In genomic region chr3:43838009-43838758, GRCh38 we compare ENCODE assay signal across 24 cellular contexts.
DNase-seq lines count a peak whose midpoint lies in the region; ATAC-seq, FAIRE-seq and TF ChIP-seq lines count a peak whose summit lies in the region.
"Had no signal": no experiment of that assay in that cellular context is flagged by ENCODE, and none has a peak within 500 bp of the region (broad histone marks: within the 10 kb centered on the region; RNA-seq: fewer than 3 reads in every experiment).

No MANE protein-coding gene starts in this region.

- peaks cover 4% of the 10 kb centered on the region for H3K9me3 ChIP-seq in HepG2 (ENCODE audit: low read length)
- H3K9me3 ChIP-seq in right lobe of liver, result no peaks in the 10 kb centered on the region
- H3K9me3 ChIP-seq in K562 (replicated peaks; ENCODE audit: control insufficient read depth, insufficient read depth, low read depth, low read length), result peaks cover 4% of the 10 kb centered on the region; the same call in 1 of the 2 replicates
- H3K9me3 ChIP-seq: BE2C had no signal

- no peaks in the 10 kb centered on the region for H4K20me1 ChIP-seq in HepG2 (ENCODE audit: insufficient read depth, low read length)
- H4K20me1 ChIP-seq in K562 (replicated peaks; ENCODE audit: control insufficient read depth, insufficient read depth, low read length), result no peaks in the 10 kb centered on the region
- H4K20me1 ChIP-seq: BLaER1 treated with 17β-estradiol and CSF1 and Interleukin-3, amounts not matched to agents 10 nM and 100 nM had no signal

- intact Hi-C loops in HepG2 (cut with micrococcal nuclease; ENCODE audit: unreplicated experiment), result no loop called here
- intact Hi-C loops in right lobe of liver (cut with DNase I), result no loop called here
- intact Hi-C loops in K562 (cut with micrococcal nuclease), result no loop called here

- H2AFZ ChIP-seq in HepG2 (ENCODE audit: low read length) (no peak overlapping the region), K562 (ENCODE audit: low read depth, low read length) (no peak overlapping the region)

- TF ChIP-seq EP300 in HepG2 (IDR thresholded peaks at IDR 0.05; ENCODE audit: low read depth in 2 of 2, low read length in 2 of 2), result no peak
- no peak for TF ChIP-seq EP300 in HepG2 (CRISPR knock-in tag; IDR thresholded peaks at IDR 0.05; ENCODE audit: borderline replicate concordance)
- no peak for TF ChIP-seq EP300 in K562 (IDR thresholded peaks at IDR 0.05; ENCODE audit: low read length)

- H3K4me1 ChIP-seq in HepG2 (ENCODE audit: insufficient read depth, low read length), result no peaks in the 10 kb centered on the region
- H3K4me1 ChIP-seq in right lobe of liver, result no peaks in the 10 kb centered on the region
- no peaks in the 10 kb centered on the region for H3K4me1 ChIP-seq in K562 (replicated peaks in 1 of 2; ENCODE audit: control insufficient read depth in 2 of 2, insufficient read depth in 2 of 2, low read length in 2 of 2)
- H3K4me1 ChIP-seq: A549, BE2C, HAP-1 had no signal

- POLR2A ChIA-PET in HepG2 (lab: Yijun Ruan, JAX), result no interaction called here
- POLR2A ChIA-PET in K562 (lab: Yijun Ruan, JAX), result interaction anchor here (1.5 kb wide), 1 partner anchor 11 kb away, joined by 4 read pairs; no protein-coding TSS in a partner anchor

- H3K79me2 ChIP-seq in HepG2 (ENCODE audit: insufficient read depth, low read length) (no peaks in the 10 kb centered on the region), K562 (ENCODE audit: control insufficient read depth, insufficient read depth, low read length) (no peaks in the 10 kb centered on the region)

- CTCF ChIA-PET in HepG2 (lab: Yijun Ruan, JAX; ENCODE audit: low intra/inter-chr PET ratio, low total read pairs) (no interaction called here), K562 (lab: Yijun Ruan, JAX; ENCODE audit: low intra/inter-chr PET ratio) (no interaction called here)

- no peaks in the 10 kb centered on the region for H3K36me3 ChIP-seq in HepG2 (replicated peaks in 1 of 2; ENCODE audit: control insufficient read depth in 1 of 2, insufficient read depth in 2 of 2, low read length in 2 of 2)
- H3K36me3 ChIP-seq in right lobe of liver, result no peaks in the 10 kb centered on the region
- no peaks in the 10 kb centered on the region for H3K36me3 ChIP-seq in K562 (ENCODE audit: control insufficient read depth, insufficient read depth, low read length)
- H3K36me3 ChIP-seq: BE2C; BLaER1 treated with 17β-estradiol and CSF1 and Interleukin-3, amounts not matched to agents 10 nM and 100 nM; HAP-1 had no signal

- DNase-seq in HepG2 (ENCODE audit: low spot score), result no peak
- DNase-seq in right lobe of liver, result no peak
- DNase-seq in Kasumi-1 (lab: John Stamatoyannopoulos, UW), result peak; percentile 2 to 21
- DNase-seq in K562 (ENCODE audit: extremely low read depth in 1 of 4, low spot score in 3 of 4), result no peak
- no peak for DNase-seq in middle frontal gyrus (ENCODE audit: extremely low spot score, low spot score)
- DNase-seq: 8988T; ACHN; AML-193; BE2C; CD4-positive, alpha-beta T cell; CD8-positive, alpha-beta memory T cell; DMS 273 treated with DMSO at 0.1 percent for 48 hours; DMS79; EL; GF-D8; GOT3 had no signal

- in situ Hi-C loops in HepG2 (cut with HindIII; ENCODE audit: extremely low pct_ligation_motif_present, low pct_unique_long_range_greater_than_20kb) (no loop called here), K562 (cut with MboI) (no loop called here)

- TF ChIP-seq CTCF in HepG2 (CRISPR knock-in tag; IDR thresholded peaks at IDR 0.05), result no peak
- TF ChIP-seq CTCF in right lobe of liver (IDR thresholded peaks at IDR 0.05), result no peak
- TF ChIP-seq CTCF in K562 (IDR thresholded peaks at IDR 0.05 in 2 of 3, conservative IDR thresholded peaks at IDR 0.05 in 1 of 3; ENCODE audit: insufficient read depth in 2 of 3, low read depth in 1 of 3, low read length in 3 of 3), result no peak

- ATAC-seq in HepG2, result no peak
- ATAC-seq in right lobe of liver, result no peak
- ATAC-seq in K562, result no peak
- no peak for ATAC-seq in esophagus mucosa
- ATAC-seq in HG03280 (IDR thresholded peaks at IDR 0.05; ENCODE audit: unreplicated experiment), result no peak
- ATAC-seq: A549 had no signal

- TF ChIP-seq POLR2A in HepG2 (IDR thresholded peaks at IDR 0.05; ENCODE audit: insufficient read depth in 1 of 2, low read depth in 2 of 2, low read length in 2 of 2) (no peak), right lobe of liver (IDR thresholded peaks at IDR 0.05) (no peak), K562 (conservative IDR thresholded peaks at IDR 0.05) (no peak)

- TF ChIP-seq RAD21 in HepG2 (CRISPR knock-in tag; IDR thresholded peaks at IDR 0.05) (no peak), K562 (CRISPR knock-in tag; conservative IDR thresholded peaks at IDR 0.05 in 1 of 2, IDR thresholded peaks at IDR 0.05 in 1 of 2) (no peak)

- H3K9ac ChIP-seq in HepG2 (ENCODE audit: insufficient read depth, low read depth, low read length), result no peak overlapping the region
- no peak overlapping the region for H3K9ac ChIP-seq in K562 (ENCODE audit: insufficient read depth in 1 of 2, low read depth in 2 of 2, low read length in 2 of 2)
- H3K9ac ChIP-seq: BLaER1 treated with 17β-estradiol and CSF1 and Interleukin-3, amounts not matched to agents 10 nM and 100 nM had no signal

- H3K27me3 ChIP-seq in HepG2 (ENCODE audit: control insufficient read depth in 1 of 2, insufficient read depth in 2 of 2, low read length in 2 of 2) (no peaks in the 10 kb centered on the region), right lobe of liver (no peaks in the 10 kb centered on the region), K562 (ENCODE audit: control insufficient read depth in 2 of 2, insufficient read depth in 2 of 2, low read length in 2 of 2) (no peaks in the 10 kb centered on the region)
- H3K27me3 ChIP-seq: BE2C; BLaER1 treated with 17β-estradiol and CSF1 and Interleukin-3, amounts not matched to agents 10 nM and 100 nM had no signal

- H3K4me2 ChIP-seq in HepG2 (ENCODE audit: low read depth, low read length) (no peak overlapping the region), K562 (ENCODE audit: insufficient read depth, low read length) (no peak overlapping the region)
- H3K4me2 ChIP-seq: A549; BLaER1 treated with 17β-estradiol and CSF1 and Interleukin-3, amounts not matched to agents 10 nM and 100 nM had no signal

- FAIRE-seq in HepG2 (lab: Jason Lieb, UNC), result no peak
- FAIRE-seq in K562 (lab: Jason Lieb, UNC), result peak; percentile 62
- FAIRE-seq: A549, D721Med, GM12892, H54 had no signal

- no TSS peak for BruUV-seq in HepG2 (replicated peaks; lab: Mats Ljungman, UMichigan)
- BruUV-seq in K562 (replicated peaks; lab: Mats Ljungman, UMichigan), result no TSS peak

- H3K4me3 ChIP-seq in HepG2 (replicated peaks in 1 of 3; ENCODE audit: insufficient read depth in 1 of 3, low read depth in 2 of 3, low read length in 3 of 3) (no peak overlapping the region), right lobe of liver (no peak overlapping the region), K562 (no peak overlapping the region)
- H3K4me3 ChIP-seq: A549; BLaER1 treated with 17β-estradiol and CSF1 and Interleukin-3, amounts not matched to agents 10 nM and 100 nM; HAP-1 had no signal

- H3K27ac ChIP-seq in HepG2 (ENCODE audit: extremely low read length, insufficient read depth, low read length) (no peak overlapping the region), right lobe of liver (no peak overlapping the region), K562 (ENCODE audit: extremely low read depth, low read depth, low read length) (no peak overlapping the region)
- H3K27ac ChIP-seq: A549; BLaER1 treated with 17β-estradiol and CSF1 and Interleukin-3, amounts not matched to agents 10 nM and 100 nM had no signal

- H3K9me1 ChIP-seq in K562 (ENCODE audit: control insufficient read depth, insufficient read depth, low read length), result no peaks in the 10 kb centered on the region

- under 1% methylated on average over 2 of the region's 2 CpGs for WGBS in HepG2 (ENCODE audit: low lambda C conversion rate)
- 21% methylated on average over 2 of the region's 2 CpGs for WGBS in right lobe of liver (ENCODE audit: insufficient coverage, low coverage, low lambda C conversion rate, missing lambda C conversion rate)
- 2% methylated on average over 2 of the region's 2 CpGs for WGBS in K562 (ENCODE audit: insufficient coverage, low coverage, missing lambda C conversion rate)

TF ChIP-seq in HepG2, 621 proteins besides CTCF, POLR2A, EP300 and RAD21:
- TF ChIP-seq ZNF317 (CRISPR knock-in tag; IDR thresholded peaks at IDR 0.05) (peak; percentile 96), ZNF501 (CRISPR knock-in tag; IDR thresholded peaks at IDR 0.05) (no peak)

TF ChIP-seq in K562, 482 proteins besides CTCF, POLR2A, EP300 and RAD21:
- TF ChIP-seq, protein P1, sequence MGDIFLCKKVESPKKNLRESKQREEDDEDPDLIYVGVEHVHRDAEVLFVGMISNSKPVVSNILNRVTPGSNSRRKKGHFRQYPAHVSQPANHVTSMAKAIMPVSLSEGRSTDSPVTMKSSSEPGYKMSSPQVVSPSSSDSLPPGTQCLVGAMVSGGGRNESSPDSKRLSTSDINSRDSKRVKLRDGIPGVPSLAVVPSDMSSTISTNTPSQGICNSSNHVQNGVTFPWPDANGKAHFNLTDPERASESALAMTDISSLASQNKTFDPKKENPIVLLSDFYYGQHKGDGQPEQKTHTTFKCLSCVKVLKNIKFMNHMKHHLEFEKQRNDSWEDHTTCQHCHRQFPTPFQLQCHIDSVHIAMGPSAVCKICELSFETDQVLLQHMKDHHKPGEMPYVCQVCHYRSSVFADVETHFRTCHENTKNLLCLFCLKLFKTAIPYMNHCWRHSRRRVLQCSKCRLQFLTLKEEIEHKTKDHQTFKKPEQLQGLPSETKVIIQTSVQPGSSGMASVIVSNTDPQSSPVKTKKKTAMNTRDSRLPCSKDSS (IDR thresholded peaks at IDR 0.05; ENCODE audit: low read depth, partially characterized antibody), result peak; percentile 60
- TF ChIP-seq CSDE1 (IDR thresholded peaks at IDR 0.05) (no peak), CBX5 (IDR thresholded peaks at IDR 0.05; ENCODE audit: borderline replicate concordance, low read depth) (peak; percentile 95), CBX3 (IDR thresholded peaks at IDR 0.05; ENCODE audit: borderline replicate concordance in 1 of 2, low read length in 2 of 2) (peak in 1 of 2 experiments; percentile 97; a peak in 2 of 3 replicates), TRIM28 (IDR thresholded peaks at IDR 0.05) (peak; percentile 96)

Comparison
In these comparisons a context has a peak if more than half of its experiments do, and no peak if none do; other contexts are left out.
1. DNase-seq: peak in Kasumi-1 (2 of 2); none in HepG2 (single experiment), right lobe of liver (0 of 3), K562 (0 of 4) and middle frontal gyrus (single experiment).
2. Of the 241 proteins assayed by ChIP-seq in both HepG2 and K562: peak only in HepG2: none; only in K562: CBX5; in both: none; in neither: 240.